ENCODE assay signal across 8 cellular contexts in the genomic region with DNA sequence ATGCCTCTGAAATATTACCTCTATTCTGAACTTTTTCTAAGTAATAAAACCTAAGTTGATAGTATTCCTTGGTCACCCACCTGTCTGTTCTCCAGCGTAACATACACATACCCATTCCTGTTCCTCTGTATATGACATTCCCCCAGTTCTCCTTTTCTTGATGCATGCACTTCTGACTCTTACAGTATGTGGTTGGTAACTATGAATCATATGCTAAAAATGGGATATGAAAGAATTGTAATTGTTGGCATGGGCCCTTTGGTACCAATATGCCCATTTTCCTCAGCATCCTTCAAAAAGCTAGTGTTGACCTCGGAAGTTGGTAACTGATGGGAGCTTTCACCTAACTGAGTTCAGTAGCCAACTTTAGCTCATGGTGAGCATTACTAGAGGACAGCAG.
DNase-seq lines count a peak whose midpoint lies in the region; ATAC-seq lines count a peak whose summit lies in the region.

No MANE protein-coding gene starts in this region.

- H3K4me2 ChIP-seq in BLaER1 = peak overlapping the region; percentile 91

- POLR2A ChIA-PET in naive thymus-derived CD4-positive, alpha-beta T cell (lab: Charles Lee) = interaction anchor here (1.1 kb wide), 1 partner anchor 46 kb away, joined by 3 read pairs; no protein-coding TSS in a partner anchor

- DNase-seq in M059J (ENCODE audit: low read depth) (peak; percentile 34), amygdala (lab: John Stamatoyannopoulos, UW) (no peak), G401 (ENCODE audit: low spot score) (no peak), cortex of kidney (lab: John Stamatoyannopoulos, UW) (no peak)
- DNase-seq in central memory CD8-positive, alpha-beta T cell (ENCODE audit: low spot score in 2 of 2) = no peak
- DNase-seq in naive thymus-derived CD4-positive, alpha-beta T cell = no peak

- intact Hi-C loops in naive thymus-derived CD4-positive, alpha-beta T cell (cut with micrococcal nuclease) = loop anchor here in 1 of 2 donors (2.0 kb wide), 2 partner anchors 23 to 41 kb away; no protein-coding TSS in a partner anchor

- no peak overlapping the region for H3K4me3 Mint-ChIP-seq in central memory CD8-positive, alpha-beta T cell
- H3K4me3 Mint-ChIP-seq in naive thymus-derived CD4-positive, alpha-beta T cell = peak overlapping the region in 1 of 10 donors; percentile 72

- H3K36me3 Mint-ChIP-seq in central memory CD8-positive, alpha-beta T cell (ENCODE audit: insufficient read depth) = peaks cover 15% of the 10 kb centered on the region
- H3K36me3 Mint-ChIP-seq in naive thymus-derived CD4-positive, alpha-beta T cell = peaks cover 6 to 24% (median 13%) of the 10 kb centered on the region in 5 donors

- H3K27me3 Mint-ChIP-seq in central memory CD8-positive, alpha-beta T cell = no peaks in the 10 kb centered on the region
- no peaks in the 10 kb centered on the region for H3K27me3 Mint-ChIP-seq in naive thymus-derived CD4-positive, alpha-beta T cell

- peak overlapping the region; percentile 88 for H3K27ac Mint-ChIP-seq in central memory CD8-positive, alpha-beta T cell (ENCODE audit: low read depth)
- peak overlapping the region in 4 of 9 donors; percentile 7 to 55 (median 34) for H3K27ac Mint-ChIP-seq in naive thymus-derived CD4-positive, alpha-beta T cell

- H3K36me3 ChIP-seq in BLaER1 = peaks cover 21% of the 10 kb centered on the region; the same call in 1 of the 2 replicates
- H3K36me3 ChIP-seq in naive thymus-derived CD4-positive, alpha-beta T cell (ENCODE audit: control insufficient read depth in 2 of 3, insufficient read depth in 3 of 3, low read length in 3 of 3) = no peaks in the 10 kb centered on the region

- no peak overlapping the region for H3K9ac ChIP-seq in BLaER1

- peak overlapping the region; percentile 48; the same call in 1 of the 2 replicates for H3K4me3 ChIP-seq in BLaER1
- H3K4me3 ChIP-seq in naive thymus-derived CD4-positive, alpha-beta T cell (ENCODE audit: low read length) = no peak overlapping the region

- peaks cover 15% of the 10 kb centered on the region; the same call in 1 of the 2 replicates for H4K20me1 ChIP-seq in BLaER1

- no peaks in the 10 kb centered on the region; the same call in 1 of the 2 replicates for H3K9me3 ChIP-seq in BLaER1
- H3K9me3 ChIP-seq in naive thymus-derived CD4-positive, alpha-beta T cell (ENCODE audit: control insufficient read depth in 2 of 3, low read length in 3 of 3) = no peaks in the 10 kb centered on the region

- no peaks in the 10 kb centered on the region for H3K9me3 Mint-ChIP-seq in central memory CD8-positive, alpha-beta T cell
- no peaks in the 10 kb centered on the region for H3K9me3 Mint-ChIP-seq in naive thymus-derived CD4-positive, alpha-beta T cell

- H3K4me1 Mint-ChIP-seq in central memory CD8-positive, alpha-beta T cell = peaks cover 56% of the 10 kb centered on the region
- peaks cover 42 to 65% (median 52%) of the 10 kb centered on the region in 7 donors for H3K4me1 Mint-ChIP-seq in naive thymus-derived CD4-positive, alpha-beta T cell

- no peak for ATAC-seq in central memory CD8-positive, alpha-beta T cell (replicated peaks; ENCODE audit: extremely low read depth, poor library complexity, severe bottlenecking)
- ATAC-seq in naive thymus-derived CD4-positive, alpha-beta T cell = peak; percentile 45
- ATAC-seq in HG02571 (IDR thresholded peaks at IDR 0.05; ENCODE audit: unreplicated experiment) = no peak

- in situ Hi-C loops in G401 (cut with HindIII; ENCODE audit: low sequenced_read_pairs) = no loop called here

- H3K4me1 ChIP-seq in BLaER1 = peaks cover 86% of the 10 kb centered on the region
- H3K4me1 ChIP-seq in naive thymus-derived CD4-positive, alpha-beta T cell (ENCODE audit: control insufficient read depth in 2 of 2, insufficient read depth in 2 of 2, low read length in 2 of 2) = peaks cover 47 to 64% of the 10 kb centered on the region in 2 donors

- no peaks in the 10 kb centered on the region for H3K27me3 ChIP-seq in BLaER1
- H3K27me3 ChIP-seq in naive thymus-derived CD4-positive, alpha-beta T cell (ENCODE audit: control insufficient read depth in 2 of 2, insufficient read depth in 2 of 2, low read length in 2 of 2) = no peaks in the 10 kb centered on the region

- H3K27ac ChIP-seq in BLaER1 = no peak overlapping the region; the same call in 1 of the 2 replicates
- H3K27ac ChIP-seq in naive thymus-derived CD4-positive, alpha-beta T cell (ENCODE audit: low read depth, low read length) = no peak overlapping the region

- CTCF ChIA-PET in naive thymus-derived CD4-positive, alpha-beta T cell (lab: Charles Lee) = interaction anchor here (0.9 kb wide), 1 partner anchor 73 kb away, joined by 3 read pairs; no protein-coding TSS in a partner anchor
